Comparison of ENCODE assay signal across 6 cellular contexts in genomic region chr10:97494863-97495506, GRCh38. TPM values are rescaled to one million over a fixed set of nuclear protein-coding genes. Genes with fewer than 3 reads are reported as not detected.
DNase-seq lines count a peak whose midpoint lies in the region; TF ChIP-seq lines count a peak whose summit lies in the region.

No MANE protein-coding gene starts in this region.

- H3K27me3 ChIP-seq in brain microvascular endothelial cell (replicated peaks) (no peaks in the 10 kb centered on the region), neural progenitor cell (peaks cover 9% of the 10 kb centered on the region)

- peaks cover 40% of the 10 kb centered on the region for H3K4me1 Mint-ChIP-seq in neural progenitor cell

- H3F3A ChIP-seq in neural progenitor cell (ENCODE audit: low read depth) = peaks cover 35% of the 10 kb centered on the region

- no peak overlapping the region for H3K27ac Mint-ChIP-seq in neural progenitor cell

- POLR2A ChIA-PET in HEK293T (lab: Yijun Ruan, JAX) = no interaction called here

- H3K4me3 ChIP-seq in NB4 (ENCODE audit: low read depth, low read length) (peak overlapping the region; percentile 2), brain microvascular endothelial cell (ENCODE audit: low read depth, low read length) (no peak overlapping the region), neural progenitor cell (no peak overlapping the region)

- H2AFZ ChIP-seq in neural progenitor cell (replicated peaks) = no peak overlapping the region

- peaks cover 32% of the 10 kb centered on the region for H3K4me1 ChIP-seq in neural progenitor cell

- no peak for TF ChIP-seq POLR2A in NB4 (IDR thresholded peaks at IDR 0.05; ENCODE audit: extremely low read depth, insufficient read length)

- peaks cover 3% of the 10 kb centered on the region for H3K27me3 Mint-ChIP-seq in neural progenitor cell (ENCODE audit: insufficient read depth, low read depth)

- TF ChIP-seq CTCF in NB4 (IDR thresholded peaks at IDR 0.05; ENCODE audit: low read depth, low read length) = no peak
- no peak for TF ChIP-seq CTCF in brain microvascular endothelial cell (IDR thresholded peaks at IDR 0.05; ENCODE audit: low read depth, low read length, missing control alignments)
- no peak for TF ChIP-seq CTCF in neural progenitor cell (IDR thresholded peaks at IDR 0.05)

- no peaks in the 10 kb centered on the region for H3K36me3 ChIP-seq in brain microvascular endothelial cell (replicated peaks)
- no peaks in the 10 kb centered on the region for H3K36me3 ChIP-seq in neural progenitor cell

- H3K9ac ChIP-seq in neural progenitor cell = no peak overlapping the region

- H3K36me3 Mint-ChIP-seq in neural progenitor cell = peaks cover 3% of the 10 kb centered on the region

- H3K9me3 Mint-ChIP-seq in neural progenitor cell = no peaks in the 10 kb centered on the region

- H3K27ac ChIP-seq in brain microvascular endothelial cell (no peak overlapping the region), neural progenitor cell (peak overlapping the region; percentile 31)

- H3K9me3 ChIP-seq in neural progenitor cell (ENCODE audit: low read depth) = no peaks in the 10 kb centered on the region

- H4K20me1 ChIP-seq in neural progenitor cell (ENCODE audit: low read depth) = peaks cover 74% of the 10 kb centered on the region

- DNase-seq in NB4 (ENCODE audit: low read depth) (no peak), brain microvascular endothelial cell (peak; percentile 22), neural progenitor cell (ENCODE audit: low spot score) (peak; percentile 13), ACHN (no peak), HEK293T (ENCODE audit: extremely low spot score) (no peak)
- no peak for DNase-seq in stimulated activated CD4-positive, alpha-beta T cell treated with anti-CD3 and anti-CD28 coated beads, Interleukin-2, amount 100 ng/mL, for 24 hours

- H3K4me2 ChIP-seq in neural progenitor cell = peak overlapping the region; percentile 65

- H3K79me2 ChIP-seq in neural progenitor cell (ENCODE audit: low read depth) = peaks cover 84% of the 10 kb centered on the region

- peak overlapping the region; percentile 48 for H3K4me3 Mint-ChIP-seq in neural progenitor cell

- in situ Hi-C loops in brain microvascular endothelial cell (cut with HindIII; ENCODE audit: low pct_ligation_motif_present, low sequenced_read_pairs) (no loop called here), ACHN (cut with HindIII; ENCODE audit: low pct_ligation_motif_present, low pct_unique_long_range_greater_than_20kb, low sequenced_read_pairs) (no loop called here)

- CTCF ChIA-PET in HEK293T (lab: Yijun Ruan, JAX) = interaction anchor here (0.5 kb wide), 1 partner anchor 215 kb away, joined by 3 read pairs; no protein-coding TSS in a partner anchor

TF ChIP-seq in HEK293T, 16 proteins besides CTCF, POLR2A, EP300 and RAD21:
- TF ChIP-seq CTBP1 (IDR thresholded peaks at IDR 0.05; ENCODE audit: borderline replicate concordance) = no peak
- TF ChIP-seq HDGF (IDR thresholded peaks at IDR 0.05; ENCODE audit: borderline replicate concordance) = no peak
- no peak for TF ChIP-seq ARNT (IDR thresholded peaks at IDR 0.05)
- TF ChIP-seq ELF4 (IDR thresholded peaks at IDR 0.05) = no peak
- TF ChIP-seq FOXM1 (IDR thresholded peaks at IDR 0.05; ENCODE audit: borderline replicate concordance) = no peak
- no peak for TF ChIP-seq TARDBP (IDR thresholded peaks at IDR 0.05)
- TF ChIP-seq FOXK2 (IDR thresholded peaks at IDR 0.05) = no peak
- no peak for TF ChIP-seq SUZ12 (IDR thresholded peaks at IDR 0.05)
- no peak for TF ChIP-seq PKNOX1 (IDR thresholded peaks at IDR 0.05)
- TF ChIP-seq FOXA1 (IDR thresholded peaks at IDR 0.05) = no peak
- no peak for TF ChIP-seq L3MBTL2 (conservative IDR thresholded peaks at IDR 0.05)
- no peak for TF ChIP-seq BHLHE40 (IDR thresholded peaks at IDR 0.05; ENCODE audit: borderline replicate concordance)
TF ChIP-seq in HEK293T: peak in this region for 0.

RNA-seq across cellular contexts. Expression of gene MMS19, which starts 3.2 kb away (rescaled TPM):
- 127 and 216 TPM in 2 replicates for total RNA-seq in neural progenitor cell (ENCODE audit: low replicate concordance)

RNA-seq across cellular contexts. Expression of gene UBTD1, which starts 3.7 kb away (rescaled TPM):
- total RNA-seq in neural progenitor cell (ENCODE audit: low replicate concordance) = 4.7 and 15.7 TPM in 2 replicates

RNA-seq across cellular contexts. Expression of gene ZDHHC16, which starts 49.0 kb away (rescaled TPM):
- total RNA-seq in neural progenitor cell (ENCODE audit: low replicate concordance) = 15.2 and 39.4 TPM in 2 replicates

RNA-seq across cellular contexts. Expression of gene EXOSC1, which starts 49.2 kb away (rescaled TPM):
- total RNA-seq in neural progenitor cell (ENCODE audit: low replicate concordance) = 48.7 and 72.6 TPM in 2 replicates

Comparison
In these comparisons a context has a peak if more than half of its experiments do, and no peak if none do; other contexts are left out.
1. DNase-seq: peak in brain microvascular endothelial cell (single experiment) and neural progenitor cell (single experiment); none in NB4 (single experiment), ACHN (single experiment), HEK293T (single experiment) and stimulated activated CD4-positive, alpha-beta T cell treated with anti-CD3 and anti-CD28 coated beads, Interleukin-2, amount 100 ng/mL, for 24 hours (0 of 2).